13 cellular contexts compared by ENCODE assay signal in genomic region chr14:96888593-96888992, GRCh38.
DNase-seq lines count a peak whose midpoint lies in the region; ATAC-seq and TF ChIP-seq lines count a peak whose summit lies in the region.
"Had no signal": no experiment of that assay in that cellular context is flagged by ENCODE, and none has a peak within 500 bp of the region (broad histone marks: within the 10 kb centered on the region; RNA-seq: fewer than 3 reads in every experiment).

No MANE protein-coding gene starts in this region.

- H3K36me3 ChIP-seq in DND-41 (ENCODE audit: insufficient read depth, low read length), result peaks cover 15% of the 10 kb centered on the region; the same call in 1 of the 2 replicates

- TF ChIP-seq CTCF in DND-41 (IDR thresholded peaks at IDR 0.05; ENCODE audit: borderline replicate concordance, extremely low read depth, low read length, poor library complexity, severe bottlenecking), result no peak
- no peak for TF ChIP-seq CTCF in choroid plexus epithelial cell (conservative IDR thresholded peaks at IDR 0.05; ENCODE audit: low read depth, low read length)

- no peaks in the 10 kb centered on the region for H3K4me1 ChIP-seq in DND-41 (ENCODE audit: insufficient read depth, low read length)

- H2AFZ ChIP-seq in DND-41 (ENCODE audit: low read depth, low read length), result no peak overlapping the region

- ATAC-seq in DND-41 (ENCODE audit: insufficient read depth, low read depth), result 0 out of 3 replicates have a peak, but pooled peaks have one; percentile 9
- peak; percentile 13 for ATAC-seq in HG03469 (IDR thresholded peaks at IDR 0.05; ENCODE audit: unreplicated experiment)
- ATAC-seq in GM21529 (IDR thresholded peaks at IDR 0.05; ENCODE audit: unreplicated experiment), result no peak
- ATAC-seq: activated CD4-positive, alpha-beta T cell treated with anti-CD3 and anti-CD28 coated beads for 36 hours; SK-N-SH treated with all-trans-retinoic acid at 6 μM for 48 hours had no signal

- H3K4me3 ChIP-seq in DND-41 (ENCODE audit: low read depth in 1 of 2, low read length in 2 of 2), result no peak overlapping the region
- no peak overlapping the region for H3K4me3 ChIP-seq in choroid plexus epithelial cell (ENCODE audit: low read depth, low read length)

- no peak overlapping the region for H3K4me2 ChIP-seq in DND-41 (ENCODE audit: insufficient read depth, low read length)

- H3K79me2 ChIP-seq in DND-41 (ENCODE audit: insufficient read depth, low read length), result no peaks in the 10 kb centered on the region

- no peaks in the 10 kb centered on the region for H3K27me3 ChIP-seq in DND-41 (ENCODE audit: insufficient read depth, low read length, poor library complexity)

- no peak overlapping the region for H3K9ac ChIP-seq in DND-41 (ENCODE audit: low read depth, low read length)

- H4K20me1 ChIP-seq in DND-41 (ENCODE audit: insufficient read depth, low read length), result no peaks in the 10 kb centered on the region

- H3K27ac ChIP-seq in DND-41 (ENCODE audit: low read length), result no peak overlapping the region

- no peaks in the 10 kb centered on the region for H3K9me3 ChIP-seq in DND-41 (ENCODE audit: insufficient read depth, low read length, severe bottlenecking)

- no peak for DNase-seq in DND-41
- peak; percentile 53 for DNase-seq in NCI-H510A treated with DMSO at 0.1 percent for 48 hours (lab: John Stamatoyannopoulos, UW)
- peak; percentile 8 for DNase-seq in choroid plexus epithelial cell (ENCODE audit: low read depth)
- no peak for DNase-seq in HT-29 (ENCODE audit: low spot score)
- DNase-seq in cerebellar nuclear complex (lab: John Stamatoyannopoulos, UW), result no peak
- no peak for DNase-seq in HK-2 (ENCODE audit: unreplicated experiment)
- DNase-seq: activated CD4-positive, alpha-beta T cell treated with anti-CD3 and anti-CD28 coated beads for 36 hours; activated effector memory CD4-positive, alpha-beta T cell treated with anti-CD3 and anti-CD28 coated beads, Interleukin-2, amount 50 U/mL, for 16 hours; naive B cell; NCI-H226 had no signal

Comparison
In these comparisons a context has a peak if more than half of its experiments do, and no peak if none do; other contexts are left out.
1. DNase-seq: peak in NCI-H510A treated with DMSO at 0.1 percent for 48 hours (single experiment) and choroid plexus epithelial cell (single experiment); none in DND-41 (single experiment), HT-29 (single experiment), cerebellar nuclear complex (0 of 2) and HK-2 (single experiment).